ENCODE assay signal across 12 cellular contexts in the genomic region with DNA sequence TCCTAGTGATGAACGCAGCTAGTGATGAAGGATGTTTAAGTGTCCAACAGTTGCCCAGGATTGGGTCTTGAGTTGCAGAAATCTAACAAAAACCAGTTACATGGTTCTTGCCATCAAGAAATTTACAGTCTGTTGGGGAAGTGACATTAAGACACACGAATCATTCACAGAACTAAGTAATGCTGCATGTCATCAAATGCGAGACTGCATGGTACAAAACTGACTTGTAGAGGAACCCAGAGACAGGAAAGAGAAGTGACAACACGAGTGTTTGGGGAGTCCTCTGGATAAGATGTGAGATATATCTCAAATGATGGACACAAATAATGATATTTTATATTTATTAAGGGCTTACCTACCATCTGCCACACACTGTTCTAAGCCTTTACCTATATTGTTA. TPM values are rescaled to one million over a fixed set of nuclear protein-coding genes. Genes with fewer than 3 reads are reported as not detected.
DNase-seq lines count a peak whose midpoint lies in the region; ATAC-seq lines count a peak whose summit lies in the region.
"Had no signal": no experiment of that assay in that cellular context is flagged by ENCODE, and none has a peak within 500 bp of the region (broad histone marks: within the 10 kb centered on the region; RNA-seq: fewer than 3 reads in every experiment).

No MANE protein-coding gene starts in this region.

- H3K27ac Mint-ChIP-seq in activated T-cell treated with anti-CD3 and anti-CD28 coated beads, Interleukin-2, amount 50 U/mL, for 72 hours, result peak overlapping the region; percentile 99
- peak overlapping the region; percentile 5 for H3K27ac Mint-ChIP-seq in memory B cell

- no peaks in the 10 kb centered on the region for H3K36me3 Mint-ChIP-seq in activated T-cell treated with anti-CD3 and anti-CD28 coated beads, Interleukin-2, amount 50 U/mL, for 72 hours (ENCODE audit: insufficient read depth in 2 of 2)
- no peaks in the 10 kb centered on the region for H3K36me3 Mint-ChIP-seq in memory B cell

- ATAC-seq in activated T-cell treated with anti-CD3 and anti-CD28 coated beads, Interleukin-2, amount 50 U/mL, for 72 hours (replicated peaks in 1 of 2), result no peak
- ATAC-seq in memory B cell (ENCODE audit: low read depth) (no peak), GM21786 (IDR thresholded peaks at IDR 0.05; ENCODE audit: unreplicated experiment) (no peak)

- peak overlapping the region; percentile 87 to 93 for H3K4me3 Mint-ChIP-seq in activated T-cell treated with anti-CD3 and anti-CD28 coated beads, Interleukin-2, amount 50 U/mL, for 72 hours
- H3K4me3 Mint-ChIP-seq in memory B cell, result no peak overlapping the region

- DNase-seq in CD1c-positive myeloid dendritic cell (ENCODE audit: extremely low spot score) (peak; percentile 56), memory B cell (ENCODE audit: low spot score in 2 of 2) (no peak), cerebellar nuclear complex (lab: John Stamatoyannopoulos, UW) (no peak)
- no peak for DNase-seq in activated T-cell treated with anti-CD3 and anti-CD28 coated beads, Interleukin-2, amount 50 U/mL, for 72 hours
- no peak for DNase-seq in stimulated activated CD4-positive, alpha-beta T cell treated with anti-CD3 and anti-CD28 coated beads, Interleukin-4, amount 100 ng/mL, for 4 hours
- DNase-seq: Caco-2, NCI-H1105 treated with DMSO at 0.1 percent for 48 hours, NCI-H526 had no signal

- no peaks in the 10 kb centered on the region for H3K9me3 Mint-ChIP-seq in activated T-cell treated with anti-CD3 and anti-CD28 coated beads, Interleukin-2, amount 50 U/mL, for 72 hours
- H3K9me3 Mint-ChIP-seq in memory B cell, result no peaks in the 10 kb centered on the region

- no peaks in the 10 kb centered on the region for H3K9me3 ChIP-seq in KOPT-K1 (ENCODE audit: insufficient read depth, low read length, poor library complexity, severe bottlenecking)
- H3K9me3 ChIP-seq: Caco-2, suprapubic skin had no signal

- peak overlapping the region; percentile 86 for H3K27ac ChIP-seq in KOPT-K1 (ENCODE audit: low read depth, low read length, poor library complexity, severe bottlenecking)
- H3K27ac ChIP-seq: suprapubic skin had no signal

- no peaks in the 10 kb centered on the region for H3K27me3 Mint-ChIP-seq in activated T-cell treated with anti-CD3 and anti-CD28 coated beads, Interleukin-2, amount 50 U/mL, for 72 hours (ENCODE audit: low read depth)
- no peaks in the 10 kb centered on the region for H3K27me3 Mint-ChIP-seq in memory B cell

- H3K4me1 Mint-ChIP-seq in activated T-cell treated with anti-CD3 and anti-CD28 coated beads, Interleukin-2, amount 50 U/mL, for 72 hours (ENCODE audit: low read depth), result peaks cover 95% of the 10 kb centered on the region
- peaks cover 42% of the 10 kb centered on the region for H3K4me1 Mint-ChIP-seq in memory B cell

- H3K36me3 ChIP-seq in KOPT-K1 (ENCODE audit: insufficient read depth, low read length), result no peaks in the 10 kb centered on the region
- H3K36me3 ChIP-seq: suprapubic skin had no signal

RNA-seq across cellular contexts. Expression of a gene that starts 6.1 kb away (rescaled TPM):
- total RNA-seq in activated T-cell treated with anti-CD3 and anti-CD28 coated beads, Interleukin-2, amount 50 U/mL, for 72 hours, result 10 to 100 TPM; 59.9 to 66.2 TPM
- total RNA-seq: HT-29 had no signal

RNA-seq across cellular contexts. Expression of a gene that starts 12.3 kb away (rescaled TPM):
- total RNA-seq in activated T-cell treated with anti-CD3 and anti-CD28 coated beads, Interleukin-2, amount 50 U/mL, for 72 hours, result 10 to 100 TPM; 23.1 to 26.3 TPM
